Comparison of ENCODE assay signal across 1 cellular context in the genomic region with DNA sequence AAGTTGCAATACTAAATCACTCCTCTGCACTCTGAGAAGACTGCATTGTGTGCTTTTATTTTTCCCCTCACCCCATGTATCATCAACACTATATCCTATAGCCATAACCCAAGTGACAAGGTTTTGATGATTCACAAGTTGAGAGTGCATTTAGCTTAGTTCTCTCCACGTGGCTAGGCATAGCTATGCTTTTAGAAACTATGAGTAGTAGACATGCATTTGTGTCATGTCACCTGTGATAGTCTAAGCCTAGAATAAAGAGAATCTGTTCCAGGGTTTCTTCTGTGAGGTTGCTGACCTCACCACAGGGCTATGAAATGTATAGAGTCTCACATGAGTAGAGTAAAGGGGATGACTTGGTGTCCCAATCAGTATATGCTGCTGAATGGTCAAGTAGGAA.
TF ChIP-seq lines count a peak whose summit lies in the region.

No MANE protein-coding gene starts in this region.

TF ChIP-seq in SK-N-SH treated with all-trans-retinoic acid at 6 μM for 48 hours, 23 proteins besides CTCF, POLR2A, EP300 and RAD21 (continued from another document):
- TF ChIP-seq, protein P1, sequence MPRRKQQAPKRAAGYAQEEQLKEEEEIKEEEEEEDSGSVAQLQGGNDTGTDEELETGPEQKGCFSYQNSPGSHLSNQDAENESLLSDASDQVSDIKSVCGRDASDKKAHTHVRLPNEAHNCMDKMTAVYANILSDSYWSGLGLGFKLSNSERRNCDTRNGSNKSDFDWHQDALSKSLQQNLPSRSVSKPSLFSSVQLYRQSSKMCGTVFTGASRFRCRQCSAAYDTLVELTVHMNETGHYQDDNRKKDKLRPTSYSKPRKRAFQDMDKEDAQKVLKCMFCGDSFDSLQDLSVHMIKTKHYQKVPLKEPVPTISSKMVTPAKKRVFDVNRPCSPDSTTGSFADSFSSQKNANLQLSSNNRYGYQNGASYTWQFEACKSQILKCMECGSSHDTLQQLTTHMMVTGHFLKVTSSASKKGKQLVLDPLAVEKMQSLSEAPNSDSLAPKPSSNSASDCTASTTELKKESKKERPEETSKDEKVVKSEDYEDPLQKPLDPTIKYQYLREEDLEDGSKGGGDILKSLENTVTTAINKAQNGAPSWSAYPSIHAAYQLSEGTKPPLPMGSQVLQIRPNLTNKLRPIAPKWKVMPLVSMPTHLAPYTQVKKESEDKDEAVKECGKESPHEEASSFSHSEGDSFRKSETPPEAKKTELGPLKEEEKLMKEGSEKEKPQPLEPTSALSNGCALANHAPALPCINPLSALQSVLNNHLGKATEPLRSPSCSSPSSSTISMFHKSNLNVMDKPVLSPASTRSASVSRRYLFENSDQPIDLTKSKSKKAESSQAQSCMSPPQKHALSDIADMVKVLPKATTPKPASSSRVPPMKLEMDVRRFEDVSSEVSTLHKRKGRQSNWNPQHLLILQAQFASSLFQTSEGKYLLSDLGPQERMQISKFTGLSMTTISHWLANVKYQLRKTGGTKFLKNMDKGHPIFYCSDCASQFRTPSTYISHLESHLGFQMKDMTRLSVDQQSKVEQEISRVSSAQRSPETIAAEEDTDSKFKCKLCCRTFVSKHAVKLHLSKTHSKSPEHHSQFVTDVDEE (CRISPR knock-in tag; IDR thresholded peaks at IDR 0.05): no peak
- TF ChIP-seq, protein P2, sequence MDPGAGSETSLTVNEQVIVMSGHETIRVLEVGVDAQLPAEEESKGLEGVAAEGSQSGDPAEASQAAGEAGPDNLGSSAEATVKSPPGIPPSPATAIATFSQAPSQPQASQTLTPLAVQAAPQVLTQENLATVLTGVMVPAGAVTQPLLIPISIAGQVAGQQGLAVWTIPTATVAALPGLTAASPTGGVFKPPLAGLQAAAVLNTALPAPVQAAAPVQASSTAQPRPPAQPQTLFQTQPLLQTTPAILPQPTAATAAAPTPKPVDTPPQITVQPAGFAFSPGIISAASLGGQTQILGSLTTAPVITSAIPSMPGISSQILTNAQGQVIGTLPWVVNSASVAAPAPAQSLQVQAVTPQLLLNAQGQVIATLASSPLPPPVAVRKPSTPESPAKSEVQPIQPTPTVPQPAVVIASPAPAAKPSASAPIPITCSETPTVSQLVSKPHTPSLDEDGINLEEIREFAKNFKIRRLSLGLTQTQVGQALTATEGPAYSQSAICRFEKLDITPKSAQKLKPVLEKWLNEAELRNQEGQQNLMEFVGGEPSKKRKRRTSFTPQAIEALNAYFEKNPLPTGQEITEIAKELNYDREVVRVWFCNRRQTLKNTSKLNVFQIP (CRISPR knock-in tag; IDR thresholded peaks at IDR 0.05; ENCODE audit: borderline replicate concordance, low read depth): no peak
- TF ChIP-seq RARB (CRISPR knock-in tag; IDR thresholded peaks at IDR 0.05) (no peak), ZNF70 (CRISPR knock-in tag; IDR thresholded peaks at IDR 0.05) (no peak), TCF4 (CRISPR knock-in tag; IDR thresholded peaks at IDR 0.05; ENCODE audit: borderline replicate concordance) (no peak), ZFP30 (CRISPR knock-in tag; IDR thresholded peaks at IDR 0.05) (no peak), ZNF565 (CRISPR knock-in tag; conservative IDR thresholded peaks at IDR 0.05; ENCODE audit: low read depth) (no peak), ZC3H10 (CRISPR knock-in tag; IDR thresholded peaks at IDR 0.05) (no peak), OSR1 (CRISPR knock-in tag; IDR thresholded peaks at IDR 0.05) (no peak), ESRRG (CRISPR knock-in tag; IDR thresholded peaks at IDR 0.05) (no peak), GLIS3 (CRISPR knock-in tag; IDR thresholded peaks at IDR 0.05) (no peak)
- TF ChIP-seq, protein P3, sequence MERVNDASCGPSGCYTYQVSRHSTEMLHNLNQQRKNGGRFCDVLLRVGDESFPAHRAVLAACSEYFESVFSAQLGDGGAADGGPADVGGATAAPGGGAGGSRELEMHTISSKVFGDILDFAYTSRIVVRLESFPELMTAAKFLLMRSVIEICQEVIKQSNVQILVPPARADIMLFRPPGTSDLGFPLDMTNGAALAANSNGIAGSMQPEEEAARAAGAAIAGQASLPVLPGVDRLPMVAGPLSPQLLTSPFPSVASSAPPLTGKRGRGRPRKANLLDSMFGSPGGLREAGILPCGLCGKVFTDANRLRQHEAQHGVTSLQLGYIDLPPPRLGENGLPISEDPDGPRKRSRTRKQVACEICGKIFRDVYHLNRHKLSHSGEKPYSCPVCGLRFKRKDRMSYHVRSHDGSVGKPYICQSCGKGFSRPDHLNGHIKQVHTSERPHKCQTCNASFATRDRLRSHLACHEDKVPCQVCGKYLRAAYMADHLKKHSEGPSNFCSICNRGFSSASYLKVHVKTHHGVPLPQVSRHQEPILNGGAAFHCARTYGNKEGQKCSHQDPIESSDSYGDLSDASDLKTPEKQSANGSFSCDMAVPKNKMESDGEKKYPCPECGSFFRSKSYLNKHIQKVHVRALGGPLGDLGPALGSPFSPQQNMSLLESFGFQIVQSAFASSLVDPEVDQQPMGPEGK (CRISPR knock-in tag; IDR thresholded peaks at IDR 0.05; ENCODE audit: borderline replicate concordance): no peak
- TF ChIP-seq, protein P4, sequence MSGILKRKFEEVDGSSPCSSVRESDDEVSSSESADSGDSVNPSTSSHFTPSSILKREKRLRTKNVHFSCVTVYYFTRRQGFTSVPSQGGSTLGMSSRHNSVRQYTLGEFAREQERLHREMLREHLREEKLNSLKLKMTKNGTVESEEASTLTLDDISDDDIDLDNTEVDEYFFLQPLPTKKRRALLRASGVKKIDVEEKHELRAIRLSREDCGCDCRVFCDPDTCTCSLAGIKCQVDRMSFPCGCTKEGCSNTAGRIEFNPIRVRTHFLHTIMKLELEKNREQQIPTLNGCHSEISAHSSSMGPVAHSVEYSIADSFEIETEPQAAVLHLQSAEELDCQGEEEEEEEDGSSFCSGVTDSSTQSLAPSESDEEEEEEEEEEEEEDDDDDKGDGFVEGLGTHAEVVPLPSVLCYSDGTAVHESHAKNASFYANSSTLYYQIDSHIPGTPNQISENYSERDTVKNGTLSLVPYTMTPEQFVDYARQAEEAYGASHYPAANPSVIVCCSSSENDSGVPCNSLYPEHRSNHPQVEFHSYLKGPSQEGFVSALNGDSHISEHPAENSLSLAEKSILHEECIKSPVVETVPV (CRISPR knock-in tag; IDR thresholded peaks at IDR 0.05): no peak
